Comparison of ENCODE assay signal across 1 cellular context in genomic region chr12:53589423-53589822, GRCh38.
TF ChIP-seq lines count a peak whose summit lies in the region.

No MANE protein-coding gene starts in this region.

TF ChIP-seq in GM12878, 131 proteins besides CTCF, POLR2A, EP300 and RAD21:
- TF ChIP-seq CUX1 (IDR thresholded peaks at IDR 0.05; ENCODE audit: insufficient replicate concordance, low read depth, low read length): no peak
- TF ChIP-seq, protein P1, sequence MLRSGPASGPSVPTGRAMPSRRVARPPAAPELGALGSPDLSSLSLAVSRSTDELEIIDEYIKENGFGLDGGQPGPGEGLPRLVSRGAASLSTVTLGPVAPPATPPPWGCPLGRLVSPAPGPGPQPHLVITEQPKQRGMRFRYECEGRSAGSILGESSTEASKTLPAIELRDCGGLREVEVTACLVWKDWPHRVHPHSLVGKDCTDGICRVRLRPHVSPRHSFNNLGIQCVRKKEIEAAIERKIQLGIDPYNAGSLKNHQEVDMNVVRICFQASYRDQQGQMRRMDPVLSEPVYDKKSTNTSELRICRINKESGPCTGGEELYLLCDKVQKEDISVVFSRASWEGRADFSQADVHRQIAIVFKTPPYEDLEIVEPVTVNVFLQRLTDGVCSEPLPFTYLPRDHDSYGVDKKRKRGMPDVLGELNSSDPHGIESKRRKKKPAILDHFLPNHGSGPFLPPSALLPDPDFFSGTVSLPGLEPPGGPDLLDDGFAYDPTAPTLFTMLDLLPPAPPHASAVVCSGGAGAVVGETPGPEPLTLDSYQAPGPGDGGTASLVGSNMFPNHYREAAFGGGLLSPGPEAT (IDR thresholded peaks at IDR 0.05; ENCODE audit: low read depth): no peak
- TF ChIP-seq MTA2 (IDR thresholded peaks at IDR 0.05; ENCODE audit: low read depth): no peak
- no peak for TF ChIP-seq RCOR1 (conservative IDR thresholded peaks at IDR 0.05; ENCODE audit: low read depth, low read length)
- TF ChIP-seq RUNX3 (IDR thresholded peaks at IDR 0.05; ENCODE audit: low read length): peak; percentile 46; the same call in 1 of the 2 replicates
- TF ChIP-seq EED (IDR thresholded peaks at IDR 0.05; ENCODE audit: low read depth): peak; percentile 34; the same call in 1 of the 2 replicates
- TF ChIP-seq USF1 (IDR thresholded peaks at IDR 0.05; ENCODE audit: borderline replicate concordance, extremely low read length, insufficient read depth, low read depth, low read length): no peak
- TF ChIP-seq SPI1 (IDR thresholded peaks at IDR 0.05; ENCODE audit: borderline replicate concordance, insufficient read depth, low read depth, low read length): no peak
